ENCODE assay signal across 18 cellular contexts in genomic region chr11:114150671-114151070, GRCh38.
DNase-seq lines count a peak whose midpoint lies in the region; FAIRE-seq and TF ChIP-seq lines count a peak whose summit lies in the region.
"Had no signal": no experiment of that assay in that cellular context is flagged by ENCODE, and none has a peak within 500 bp of the region (broad histone marks: within the 10 kb centered on the region; RNA-seq: fewer than 3 reads in every experiment).

No MANE protein-coding gene starts in this region.

- no peak for TF ChIP-seq POLR2A in prostate gland (IDR thresholded peaks at IDR 0.05)
- TF ChIP-seq POLR2A in tibial nerve (IDR thresholded peaks at IDR 0.05) = no peak

- H3K27ac ChIP-seq in SK-N-MC = peak overlapping the region; percentile 93; the same call in 1 of the 2 replicates
- peak overlapping the region; percentile 48 for H3K27ac ChIP-seq in cingulate gyrus (ENCODE audit: low read depth, low read length)
- H3K27ac ChIP-seq in prostate gland = peak overlapping the region; percentile 99
- H3K27ac ChIP-seq in tibial nerve = peak overlapping the region; percentile 32 to 99 (median 76)

- peaks cover 17% of the 10 kb centered on the region for H3K4me1 ChIP-seq in prostate gland (replicated peaks)
- H3K4me1 ChIP-seq in tibial nerve = peaks cover 0 to 95% (median 69%) of the 10 kb centered on the region in 4 donors

- H3K36me3 ChIP-seq in SK-N-MC (ENCODE audit: insufficient read depth, low read length) (no peaks in the 10 kb centered on the region), prostate gland (no peaks in the 10 kb centered on the region), tibial nerve (no peaks in the 10 kb centered on the region)

- no peak overlapping the region for H3K9ac ChIP-seq in SK-N-MC (ENCODE audit: insufficient read length)

- intact Hi-C loops in prostate gland (cut with DNase I) = no loop called here

- H3K27me3 ChIP-seq in prostate gland (replicated peaks; ENCODE audit: insufficient read depth) (no peaks in the 10 kb centered on the region), tibial nerve (no peaks in the 10 kb centered on the region)

- H3K9me3 ChIP-seq in SK-N-MC (ENCODE audit: low read depth, low read length) (no peaks in the 10 kb centered on the region), prostate gland (no peaks in the 10 kb centered on the region), tibial nerve (no peaks in the 10 kb centered on the region)

- WGBS in prostate gland = 92% methylated on average over 6 of the region's 6 CpGs
- 80 to 84% methylated on average over 6 of the region's 6 CpGs for WGBS in tibial nerve, 2 donors

- FAIRE-seq in HTR-8/SVneo (lab: Jason Lieb, UNC) = no peak

- TF ChIP-seq EP300 in tibial nerve (IDR thresholded peaks at IDR 0.05) = no peak

- no peak overlapping the region for H3K4me3 ChIP-seq in SK-N-MC
- H3K4me3 ChIP-seq in prostate gland = no peak overlapping the region
- H3K4me3 ChIP-seq in tibial nerve = no peak overlapping the region
- no peak overlapping the region for H3K4me3 ChIP-seq in foreskin fibroblast (ENCODE audit: low read depth in 1 of 2, low read length in 2 of 2)

- DNase-seq in SK-N-MC (ENCODE audit: low read depth, low spot score) (no peak), prostate gland (ENCODE audit: low spot score) (no peak), tibial nerve (ENCODE audit: low spot score in 2 of 2) (no peak), NCI-H82 (lab: John Stamatoyannopoulos, UW) (no peak), HTR-8/SVneo (ENCODE audit: insufficient read length, low spot score) (no peak), foreskin fibroblast (no peak)
- no peak for DNase-seq in activated CD8-positive, alpha-beta memory T cell treated with anti-CD3 and anti-CD28 coated beads, Interleukin-2, amount 50 U/mL, for 48 hours
- DNase-seq: activated B cell treated with CpG ODN at 0.5 μM for 24 hours; activated CD8-positive, alpha-beta T cell treated with anti-CD3 and anti-CD28 coated beads, Interleukin-2, amount 10 ng/mL, durations not matched to agents 7 days and 5 days; AML-193; COR-L47; HFFc6; left ventricle myocardium superior; NCI-H1436 treated with DMSO at 0.1 percent for 48 hours; NCI-H748 treated with DMSO at 0.1 percent for 48 hours; SIG-M5; stimulated activated CD8-positive, alpha-beta memory T cell treated with anti-CD3 and anti-CD28 coated beads, Interleukin-4, amount 100 ng/mL, for 48 hours had no signal

- TF ChIP-seq CTCF in prostate gland (IDR thresholded peaks at IDR 0.05) (no peak), tibial nerve (IDR thresholded peaks at IDR 0.05) (no peak), foreskin fibroblast (IDR thresholded peaks at IDR 0.05; ENCODE audit: low read depth, low read length) (no peak)

Comparison
In these comparisons a context has a peak if more than half of its experiments do, and no peak if none do; other contexts are left out.
1. H3K27ac ChIP-seq: peak in every context shown above with its lines; median percentile 99 in prostate gland; 93 in SK-N-MC; 76 in tibial nerve; 48 in cingulate gyrus.